ENCODE assay signal across 9 cellular contexts in genomic region chr5:76074487-76074886, GRCh38. TPM values are rescaled to one million over a fixed set of nuclear protein-coding genes. Genes with fewer than 3 reads are reported as not detected.
DNase-seq lines count a peak whose midpoint lies in the region; ATAC-seq, FAIRE-seq and TF ChIP-seq lines count a peak whose summit lies in the region.
"Had no signal": no experiment of that assay in that cellular context is flagged by ENCODE, and none has a peak within 500 bp of the region (broad histone marks: within the 10 kb centered on the region; RNA-seq: fewer than 3 reads in every experiment).

No MANE protein-coding gene starts in this region.

- no peak overlapping the region for H3K27ac ChIP-seq in foreskin keratinocyte
- H3K27ac ChIP-seq in ascending aorta, result no peak overlapping the region

- H3K9me3 ChIP-seq in T-helper 17 cell (ENCODE audit: control insufficient read depth, low read length, poor library complexity, severe bottlenecking) (no peaks in the 10 kb centered on the region), ascending aorta (no peaks in the 10 kb centered on the region)

- H3K27me3 ChIP-seq in foreskin keratinocyte (peaks cover 19% of the 10 kb centered on the region), ascending aorta (no peaks in the 10 kb centered on the region)

- ATAC-seq in T-helper 17 cell, result peak; percentile 64
- no peak for ATAC-seq in foreskin keratinocyte

- no peaks in the 10 kb centered on the region for H3K36me3 ChIP-seq in ascending aorta

- intact Hi-C loops in ascending aorta (cut with DNase I), result no loop called here

- FAIRE-seq in H54 (lab: Jason Lieb, UNC), result no peak
- FAIRE-seq: G401.6 had no signal

- H3K4me1 Mint-ChIP-seq in T-helper 17 cell, result peaks cover 5% of the 10 kb centered on the region

- H3K4me3 Mint-ChIP-seq in T-helper 17 cell, result no peak overlapping the region

- no peak for TF ChIP-seq POLR2A in H54 (IDR thresholded peaks at IDR 0.05; ENCODE audit: low read depth, low read length)

- no peak overlapping the region for H3K27ac Mint-ChIP-seq in T-helper 17 cell

- H3K36me3 Mint-ChIP-seq in T-helper 17 cell (ENCODE audit: low read depth), result peaks cover 5% of the 10 kb centered on the region

- H3K4me1 ChIP-seq in foreskin keratinocyte (no peaks in the 10 kb centered on the region), ascending aorta (no peaks in the 10 kb centered on the region)

- H3K27me3 Mint-ChIP-seq in T-helper 17 cell, result peaks cover 71% of the 10 kb centered on the region

- TF ChIP-seq CTCF in foreskin keratinocyte (conservative IDR thresholded peaks at IDR 0.05) (peak; percentile 42), ascending aorta (IDR thresholded peaks at IDR 0.05) (peak in 1 of 3 experiments; percentile 21)

- peak; percentile 0 for DNase-seq in stimulated activated naive CD4-positive, alpha-beta T cell treated with Interleukin-2 at 50 U/mL for 16 hours (lab: John Stamatoyannopoulos, UW)
- DNase-seq in stimulated activated naive CD4-positive, alpha-beta T cell (lab: John Stamatoyannopoulos, UW), result no peak
- DNase-seq in T-helper 17 cell (no peak), foreskin keratinocyte (no peak), SK-N-DZ (ENCODE audit: low spot score) (no peak), H54 (ENCODE audit: insufficient read length, low spot score) (no peak), ascending aorta (ENCODE audit: low spot score in 2 of 2) (no peak), AG08396 (ENCODE audit: low spot score) (no peak)

- H3K4me3 ChIP-seq in ascending aorta, result no peak overlapping the region

RNA-seq across cellular contexts. Expression of gene SV2C, which starts 8.7 kb away (rescaled TPM):
- under 1 TPM; 0.02 to 0.18 TPM for total RNA-seq in T-helper 17 cell
- total RNA-seq in foreskin keratinocyte, result under 0.01 and 0.11 TPM in 2 replicates
- polyA plus RNA-seq in foreskin keratinocyte, result 0.07 TPM in 1 of 2 replicates, not detected in the other
- polyA plus RNA-seq in SK-N-DZ (2014; cell fraction: cytosol; rRNA removed), result 0.06 and 0.08 TPM in 2 replicates
- 0.01 and 0.10 TPM in 2 replicates for polyA plus RNA-seq in SK-N-DZ (2014; cell fraction: nucleus; rRNA removed)
- total RNA-seq in ascending aorta, result not detected
